29 cellular contexts compared by ENCODE assay signal in the genomic region with DNA sequence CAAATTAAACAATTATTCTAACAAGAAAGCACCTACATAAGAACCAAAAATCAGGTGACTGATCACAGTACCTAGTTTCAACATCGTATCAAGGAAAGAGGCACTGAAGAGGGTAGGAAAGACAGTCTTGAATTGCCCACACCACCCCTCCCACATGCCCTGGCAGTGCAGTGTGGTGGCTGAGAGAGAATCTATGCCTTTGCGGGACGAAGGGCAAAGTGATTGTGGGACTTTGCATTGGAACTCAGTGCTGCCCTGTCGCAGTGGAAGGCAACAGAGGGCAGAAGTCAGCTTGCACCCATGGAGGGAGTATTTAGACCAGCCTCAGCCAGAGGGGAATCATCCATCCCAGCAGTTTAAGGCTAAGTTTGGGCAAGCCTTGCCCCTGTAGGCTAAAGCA.
"Had no signal": no experiment of that assay in that cellular context is flagged by ENCODE, and none has a peak within 500 bp of the region (broad histone marks: within the 10 kb centered on the region; RNA-seq: fewer than 3 reads in every experiment).

No MANE protein-coding gene starts in this region.

- H3K27me3 Mint-ChIP-seq: activated CD8-positive, alpha-beta T cell treated with anti-CD3 and anti-CD28 coated beads for 36 hours; activated naive CD8-positive, alpha-beta T cell; activated T-helper 17 cell treated with anti-CD3 and anti-CD28 coated beads, Interleukin-2, amount 50 U/mL, for 72 hours; effector memory CD8-positive, alpha-beta T cell had no signal

- H3K9me3 Mint-ChIP-seq: effector memory CD8-positive, alpha-beta T cell had no signal

- H3K4me1 ChIP-seq: colonic mucosa, esophagus muscularis mucosa, foreskin keratinocyte, gastrocnemius medialis, heart left ventricle had no signal

- H3K9me3 ChIP-seq: colonic mucosa, gastrocnemius medialis had no signal

- H3K36me3 ChIP-seq: colonic mucosa had no signal

- H3K27ac Mint-ChIP-seq: activated CD8-positive, alpha-beta T cell treated with anti-CD3 and anti-CD28 coated beads for 36 hours; activated naive CD8-positive, alpha-beta T cell; activated T-helper 17 cell treated with anti-CD3 and anti-CD28 coated beads, Interleukin-2, amount 50 U/mL, for 72 hours; effector memory CD8-positive, alpha-beta T cell had no signal

- H3K27ac ChIP-seq: brain microvascular endothelial cell, colonic mucosa, esophagus muscularis mucosa, foreskin keratinocyte, gastrocnemius medialis, heart left ventricle had no signal

- ATAC-seq: activated CD4-positive, CD25-positive, alpha-beta regulatory T cell treated with anti-CD3 and anti-CD28 coated beads, Interleukin-2, amount 50 U/mL, for 24 hours; activated CD8-positive, alpha-beta T cell treated with anti-CD3 and anti-CD28 coated beads for 36 hours; activated T-cell treated with anti-CD3 and anti-CD28 coated beads, Interleukin-2, amount 50 U/mL, for 4 hours; activated T-helper 17 cell treated with anti-CD3 and anti-CD28 coated beads, Interleukin-2, amount 50 U/mL, for 72 hours; effector memory CD8-positive, alpha-beta T cell; gastrocnemius medialis; heart left ventricle had no signal

- H3K4me1 Mint-ChIP-seq: activated T-helper 17 cell treated with anti-CD3 and anti-CD28 coated beads, Interleukin-2, amount 50 U/mL, for 72 hours had no signal

- H3K4me3 ChIP-seq: colonic mucosa, esophagus muscularis mucosa, gastrocnemius medialis, heart left ventricle had no signal

- H3K27me3 ChIP-seq: brain microvascular endothelial cell, colonic mucosa, esophagus muscularis mucosa, foreskin keratinocyte, gastrocnemius medialis, heart left ventricle had no signal

- H3K4me3 Mint-ChIP-seq: activated CD8-positive, alpha-beta T cell treated with anti-CD3 and anti-CD28 coated beads for 36 hours; activated naive CD8-positive, alpha-beta T cell; activated T-cell treated with anti-CD3 and anti-CD28 coated beads, Interleukin-2, amount 50 U/mL, for 4 hours; activated T-helper 17 cell treated with anti-CD3 and anti-CD28 coated beads, Interleukin-2, amount 50 U/mL, for 72 hours; effector memory CD8-positive, alpha-beta T cell had no signal

- DNase-seq: activated CD4-positive, alpha-beta T cell treated with anti-CD3 and anti-CD28 coated beads for 48 hours; activated CD4-positive, alpha-beta T cell treated with anti-CD3 and anti-CD28 coated beads, Interleukin-2, amount 50 U/mL, for 1 hour; activated CD4-positive, alpha-beta T cell treated with anti-CD3 and anti-CD28 coated beads, Interleukin-2, amount 50 U/mL, for 48 hours; activated CD8-positive, alpha-beta memory T cell treated with anti-CD3 and anti-CD28 coated beads for 24 hours; activated CD8-positive, alpha-beta T cell treated with anti-CD3 and anti-CD28 coated beads for 36 hours; activated effector memory CD4-positive, alpha-beta T cell treated with Interleukin-2 at 50 U/mL for 16 hours; activated gamma-delta T cell treated with Interleukin-2 at 50 U/mL for 16 hours; activated naive CD4-positive, alpha-beta T cell treated with anti-CD3 and anti-CD28 coated beads, Interleukin-2, amount 50 U/mL, for 16 hours; activated naive CD4-positive, alpha-beta T cell treated with Interleukin-2 at 50 U/mL for 16 hours; activated T-cell treated with anti-CD3 and anti-CD28 coated beads, Interleukin-2, amount 50 U/mL, for 4 hours; amniotic stem cell; anterior cingulate cortex; brain microvascular endothelial cell; caudate nucleus; colonic mucosa; dermis blood vessel endothelial cell; effector CD4-positive, alpha-beta T cell; effector memory CD8-positive, alpha-beta T cell; erythroblast; foreskin keratinocyte; gastrocnemius medialis; glutamatergic neuron; heart left ventricle; T-helper 2 cell had no signal

- FAIRE-seq: astrocyte had no signal
